In the genomic region with DNA sequence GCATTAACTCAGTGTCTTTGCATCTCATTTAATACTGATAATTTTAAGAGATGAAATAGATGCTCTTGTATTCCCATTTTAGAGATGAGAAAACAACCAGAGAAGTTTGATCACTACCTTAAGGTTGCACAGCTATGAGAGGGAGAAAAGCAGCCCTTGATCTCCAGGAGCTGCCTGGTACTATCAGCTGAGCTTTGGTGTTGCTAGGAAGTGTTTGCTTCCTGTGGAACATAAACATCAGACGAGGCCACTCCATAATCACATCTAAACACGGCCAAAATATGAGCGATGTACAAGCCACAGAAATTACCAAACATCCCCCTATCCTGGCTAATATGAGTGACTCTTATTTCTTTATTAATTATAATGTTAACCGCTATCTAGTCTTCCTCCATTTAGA, we compare ENCODE assay signal across 8 cellular contexts. TPM values are rescaled to one million over a fixed set of nuclear protein-coding genes. Genes with fewer than 3 reads are reported as not detected.
DNase-seq lines count a peak whose midpoint lies in the region; FAIRE-seq and TF ChIP-seq lines count a peak whose summit lies in the region.

No MANE protein-coding gene starts in this region.

- peak overlapping the region; percentile 66 for H3K27ac ChIP-seq in CD8-positive, alpha-beta memory T cell (ENCODE audit: low read depth, low read length)
- H3K27ac ChIP-seq in breast epithelium (no peak overlapping the region), neural progenitor cell (no peak overlapping the region)

- peak overlapping the region; percentile 67 to 95 (median 84) for H3K27ac Mint-ChIP-seq in CD8-positive, alpha-beta memory T cell
- no peak overlapping the region for H3K27ac Mint-ChIP-seq in neural progenitor cell

- intact Hi-C loops in breast epithelium (cut with DNase I; ENCODE audit: low total_unique reads): no loop called here

- H4K20me1 ChIP-seq in Loucy (ENCODE audit: insufficient read depth, low read length, poor library complexity, severe bottlenecking) (no peaks in the 10 kb centered on the region), neural progenitor cell (ENCODE audit: low read depth) (peaks cover 26% of the 10 kb centered on the region)

- H3K4me1 ChIP-seq in CD8-positive, alpha-beta memory T cell (ENCODE audit: insufficient read depth, low read length): peaks cover 38% of the 10 kb centered on the region
- H3K4me1 ChIP-seq in Loucy (ENCODE audit: insufficient read depth, low read length, poor library complexity, severe bottlenecking) (peaks cover 24% of the 10 kb centered on the region), breast epithelium (peaks cover 0 to 4% of the 10 kb centered on the region in 2 donors), neural progenitor cell (peaks cover 30% of the 10 kb centered on the region)

- TF ChIP-seq POLR2A in breast epithelium (IDR thresholded peaks at IDR 0.05) (no peak), H54 (IDR thresholded peaks at IDR 0.05; ENCODE audit: low read depth, low read length) (no peak)

- peaks cover 0 to 17% (median under 1%) of the 10 kb centered on the region in 3 donors for H3K36me3 Mint-ChIP-seq in CD8-positive, alpha-beta memory T cell
- peaks cover 11% of the 10 kb centered on the region for H3K36me3 Mint-ChIP-seq in neural progenitor cell

- H3K4me3 Mint-ChIP-seq in CD8-positive, alpha-beta memory T cell: peak overlapping the region; percentile 80 to 94 (median 90)
- peak overlapping the region; percentile 97 for H3K4me3 Mint-ChIP-seq in neural progenitor cell

- H3K9ac ChIP-seq in Loucy (ENCODE audit: low read depth, low read length, poor library complexity, severe bottlenecking): no peak overlapping the region
- H3K9ac ChIP-seq in neural progenitor cell: no peak overlapping the region

- peak overlapping the region; percentile 63 for H3K4me2 ChIP-seq in Loucy (ENCODE audit: low read depth, low read length, poor library complexity, severe bottlenecking)
- H3K4me2 ChIP-seq in neural progenitor cell: peak overlapping the region; percentile 33

- POLR2A ChIA-PET in CD8-positive, alpha-beta memory T cell (lab: Charles Lee): interaction anchor here (1.2 to 2.2 kb wide), 3 partner anchors 9 to 184 kb away, joined by 3 to 7 read pairs (median 6); a partner anchor contains a TSS

- no peaks in the 10 kb centered on the region for H3K9me3 Mint-ChIP-seq in CD8-positive, alpha-beta memory T cell
- no peaks in the 10 kb centered on the region for H3K9me3 Mint-ChIP-seq in neural progenitor cell

- H3K79me2 ChIP-seq in Loucy (ENCODE audit: insufficient read depth, low read length): peaks cover 30% of the 10 kb centered on the region
- peaks cover 41% of the 10 kb centered on the region for H3K79me2 ChIP-seq in neural progenitor cell (ENCODE audit: low read depth)

- peak overlapping the region; percentile 63 for H3K4me3 ChIP-seq in CD8-positive, alpha-beta memory T cell (ENCODE audit: low read length)
- H3K4me3 ChIP-seq in Loucy (ENCODE audit: low read length, poor library complexity, severe bottlenecking) (peak overlapping the region; percentile 100), breast epithelium (peak overlapping the region in 2 of 3 donors; percentile 85 to 88), neural progenitor cell (no peak overlapping the region)

- H2AFZ ChIP-seq in Loucy (ENCODE audit: low read length) (peak overlapping the region; percentile 94; the same call in 1 of the 2 replicates), neural progenitor cell (replicated peaks) (no peak overlapping the region)

- H3K9me3 ChIP-seq in CD8-positive, alpha-beta memory T cell (ENCODE audit: low read length): no peaks in the 10 kb centered on the region
- H3K9me3 ChIP-seq in Loucy (ENCODE audit: insufficient read depth, low read depth, low read length): no peaks in the 10 kb centered on the region
- H3K9me3 ChIP-seq in breast epithelium: no peaks in the 10 kb centered on the region
- no peaks in the 10 kb centered on the region for H3K9me3 ChIP-seq in neural progenitor cell (ENCODE audit: low read depth)

- H3K36me3 ChIP-seq in CD8-positive, alpha-beta memory T cell (ENCODE audit: insufficient read depth, low read length): no peaks in the 10 kb centered on the region
- no peaks in the 10 kb centered on the region for H3K36me3 ChIP-seq in Loucy (ENCODE audit: insufficient read depth, low read length)
- no peaks in the 10 kb centered on the region for H3K36me3 ChIP-seq in breast epithelium
- no peaks in the 10 kb centered on the region for H3K36me3 ChIP-seq in neural progenitor cell

- FAIRE-seq in H54 (lab: Jason Lieb, UNC): no peak

- CTCF ChIA-PET in CD8-positive, alpha-beta memory T cell (lab: Charles Lee): interaction anchor here (1.1 to 2.5 kb wide), 2 partner anchors 12 to 16 kb away, joined by 3 to 6 read pairs; no protein-coding TSS in a partner anchor

- no peaks in the 10 kb centered on the region for H3K27me3 ChIP-seq in CD8-positive, alpha-beta memory T cell (ENCODE audit: insufficient read depth, low read length, poor library complexity, severe bottlenecking)
- H3K27me3 ChIP-seq in Loucy (ENCODE audit: insufficient read depth, low read length, poor library complexity, severe bottlenecking): no peaks in the 10 kb centered on the region
- no peaks in the 10 kb centered on the region for H3K27me3 ChIP-seq in breast epithelium
- no peaks in the 10 kb centered on the region for H3K27me3 ChIP-seq in neural progenitor cell

- H3K4me1 Mint-ChIP-seq in CD8-positive, alpha-beta memory T cell: peaks cover 40 to 69% (median 56%) of the 10 kb centered on the region in 3 donors
- H3K4me1 Mint-ChIP-seq in neural progenitor cell: peaks cover 28% of the 10 kb centered on the region

- H3F3A ChIP-seq in Loucy (ENCODE audit: low read depth) (no peaks in the 10 kb centered on the region), neural progenitor cell (ENCODE audit: low read depth) (peaks cover 23% of the 10 kb centered on the region)

- DNase-seq in CD8-positive, alpha-beta memory T cell: no peak
- DNase-seq in breast epithelium (ENCODE audit: low spot score in 2 of 2): no peak
- DNase-seq in neural progenitor cell (ENCODE audit: low spot score): no peak
- DNase-seq in H54 (ENCODE audit: insufficient read length, low spot score): no peak
- DNase-seq in Ammon's horn (ENCODE audit: low spot score): no peak
- DNase-seq in NCI-H2107 (lab: John Stamatoyannopoulos, UW): no peak
- DNase-seq in hepatic stellate cell (ENCODE audit: low spot score): no peak

- TF ChIP-seq CTCF in Loucy (conservative IDR thresholded peaks at IDR 0.05; ENCODE audit: low read length): no peak
- no peak for TF ChIP-seq CTCF in breast epithelium (IDR thresholded peaks at IDR 0.05)
- TF ChIP-seq CTCF in neural progenitor cell (IDR thresholded peaks at IDR 0.05): no peak

- H3K27me3 Mint-ChIP-seq in CD8-positive, alpha-beta memory T cell: no peaks in the 10 kb centered on the region
- H3K27me3 Mint-ChIP-seq in neural progenitor cell (ENCODE audit: insufficient read depth, low read depth): peaks cover 4% of the 10 kb centered on the region

- H3K9me2 ChIP-seq in Loucy (replicated peaks; ENCODE audit: low read depth, low read length): no peaks in the 10 kb centered on the region

RNA-seq across cellular contexts. Expression of a gene that starts 0.6 kb away (rescaled TPM):
- 10 to 100 TPM; 16.0 to 18.1 TPM for total RNA-seq in CD8-positive, alpha-beta memory T cell
- 28.5 TPM for polyA plus RNA-seq in CD8-positive, alpha-beta memory T cell
- total RNA-seq in breast epithelium (10 to 100 TPM; 45.2 to 57.6 (median 46.2) TPM), neural progenitor cell (ENCODE audit: low replicate concordance) (119 and 177 TPM in 2 replicates)

RNA-seq across cellular contexts. Expression of a gene that starts 11.5 kb away (rescaled TPM):
- total RNA-seq in CD8-positive, alpha-beta memory T cell: 10 to 100 TPM; 42.6 TPM
- polyA plus RNA-seq in CD8-positive, alpha-beta memory T cell: 26.7 TPM
- total RNA-seq in breast epithelium (10 to 100 TPM; 22.4 to 27.4 (median 24.3) TPM), neural progenitor cell (ENCODE audit: low replicate concordance) (56.6 and 70.8 TPM in 2 replicates)
